In the genomic region with DNA sequence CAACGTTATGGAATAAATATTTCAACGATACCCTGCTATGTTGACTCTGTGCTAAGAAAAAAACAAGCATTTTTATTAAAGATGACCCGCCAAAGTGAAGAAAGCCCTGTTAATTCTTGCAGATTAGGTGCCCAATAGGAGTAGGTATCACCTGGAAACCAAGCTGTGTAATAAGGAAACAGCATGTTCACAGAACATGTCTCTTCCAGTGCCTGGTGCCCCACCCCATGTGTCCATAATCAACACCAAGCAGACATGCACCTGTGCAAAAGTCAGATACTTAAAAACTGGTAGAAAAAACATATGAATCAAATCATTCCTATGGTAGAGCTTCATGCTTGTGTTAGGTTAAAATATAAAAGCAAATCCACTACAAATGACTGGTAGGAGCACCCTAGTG, we compare ENCODE assay signal across 32 cellular contexts.
"Had no signal": no experiment of that assay in that cellular context is flagged by ENCODE, and none has a peak within 500 bp of the region (broad histone marks: within the 10 kb centered on the region; RNA-seq: fewer than 3 reads in every experiment).

No MANE protein-coding gene starts in this region.

- H3K36me3 Mint-ChIP-seq: activated naive CD8-positive, alpha-beta T cell treated with anti-CD3 and anti-CD28 coated beads, Interleukin-2, amount 10 ng/mL, durations not matched to agents 7 days and 5 days; brain; T-cell had no signal

- ATAC-seq: activated CD8-positive, alpha-beta T cell treated with anti-CD3 and anti-CD28 coated beads for 36 hours; activated naive CD4-positive, alpha-beta T cell treated with anti-CD3 and anti-CD28 coated beads, Interleukin-2, amount 50 U/mL, for 72 hours; activated naive CD8-positive, alpha-beta T cell treated with anti-CD3 and anti-CD28 coated beads, Interleukin-2, amount 50 U/mL, for 24 hours; activated T-cell treated with anti-CD3 and anti-CD28 coated beads, Interleukin-2, amount 50 U/mL, for 4 hours; activated T-cell treated with anti-CD3 and anti-CD28 coated beads, Interleukin-2, amount 50 U/mL, for 72 hours; activated T-helper 17 cell treated with anti-CD3 and anti-CD28 coated beads, Interleukin-2, amount 50 U/mL, for 72 hours; T-cell; T-helper 17 cell had no signal

- DNase-seq: activated B cell treated with CpG ODN at 0.5 μM for 24 hours; activated CD4-positive, alpha-beta memory T cell treated with anti-CD3 and anti-CD28 coated beads for 36 hours; activated CD4-positive, alpha-beta T cell treated with anti-CD3 and anti-CD28 coated beads for 4 hours; activated CD4-positive, alpha-beta T cell treated with anti-CD3 and anti-CD28 coated beads, Interleukin-2, amount 10 ng/mL, durations not matched to agents 24 days and 14 days; activated CD4-positive, alpha-beta T cell treated with anti-CD3 and anti-CD28 coated beads, Interleukin-2, amount 50 U/mL, for 1 hour; activated CD4-positive, alpha-beta T cell treated with anti-CD3 and anti-CD28 coated beads, Interleukin-2, amount 50 U/mL, for 4 hours; activated CD4-positive, CD25-positive, alpha-beta regulatory T cell treated with anti-CD3 and anti-CD28 coated beads, Interleukin-2, amount 50 U/mL, for 72 hours; activated CD8-positive, alpha-beta memory T cell treated with anti-CD3 and anti-CD28 coated beads, Interleukin-2, amount 50 U/mL, for 4 hours; activated CD8-positive, alpha-beta T cell treated with anti-CD3 and anti-CD28 coated beads for 36 hours; activated effector memory CD4-positive, alpha-beta T cell treated with anti-CD3 and anti-CD28 coated beads, Interleukin-2, amount 50 U/mL, for 16 hours; activated gamma-delta T cell treated with Interleukin-2 at 50 U/mL for 16 hours; activated naive CD4-positive, alpha-beta T cell; activated naive CD4-positive, alpha-beta T cell treated with anti-CD3 and anti-CD28 coated beads for 36 hours; activated naive CD4-positive, alpha-beta T cell treated with anti-CD3 and anti-CD28 coated beads, Interleukin-2, amount 50 U/mL, for 16 hours; activated naive CD8-positive, alpha-beta T cell treated with anti-CD3 and anti-CD28 coated beads, Interleukin-2, amount 10 ng/mL, durations not matched to agents 7 days and 5 days; activated naive CD8-positive, alpha-beta T cell treated with anti-CD3 and anti-CD28 coated beads, Interleukin-2, amount 50 U/mL, for 24 hours; activated T-cell treated with anti-CD3 and anti-CD28 coated beads for 4 hours; activated T-cell treated with anti-CD3 and anti-CD28 coated beads, Interleukin-2, amount 50 U/mL, for 1 hour; activated T-cell treated with anti-CD3 and anti-CD28 coated beads, Interleukin-2, amount 50 U/mL, for 4 hours; activated T-cell treated with anti-CD3 and anti-CD28 coated beads, Interleukin-2, amount 50 U/mL, for 72 hours; amygdala; anterior cingulate cortex; caudate nucleus; cerebellar nuclear complex; T-cell; T-helper 17 cell; T-helper 9 cell had no signal

- H3K4me1 Mint-ChIP-seq: activated B cell treated with CpG ODN at 0.5 μM for 24 hours; activated CD4-positive, alpha-beta T cell treated with anti-CD3 and anti-CD28 coated beads, Interleukin-2, amount 10 ng/mL, durations not matched to agents 24 days and 14 days; activated naive CD8-positive, alpha-beta T cell treated with anti-CD3 and anti-CD28 coated beads, Interleukin-2, amount 10 ng/mL, durations not matched to agents 7 days and 5 days; activated naive CD8-positive, alpha-beta T cell treated with anti-CD3 and anti-CD28 coated beads, Interleukin-2, amount 50 U/mL, for 24 hours; activated T-helper 17 cell treated with anti-CD3 and anti-CD28 coated beads, Interleukin-2, amount 50 U/mL, for 72 hours; central memory CD8-positive, alpha-beta T cell; T-cell; T-helper 17 cell had no signal

- H3K27ac Mint-ChIP-seq: activated B cell treated with CpG ODN at 0.5 μM for 24 hours; activated CD4-positive, alpha-beta memory T cell treated with anti-CD3 and anti-CD28 coated beads for 36 hours; activated CD4-positive, alpha-beta T cell treated with anti-CD3 and anti-CD28 coated beads, Interleukin-2, amount 10 ng/mL, durations not matched to agents 24 days and 14 days; activated CD8-positive, alpha-beta T cell treated with anti-CD3 and anti-CD28 coated beads for 36 hours; activated naive CD4-positive, alpha-beta T cell treated with anti-CD3 and anti-CD28 coated beads for 36 hours; activated naive CD4-positive, alpha-beta T cell treated with anti-CD3 and anti-CD28 coated beads, Interleukin-2, amount 50 U/mL, for 72 hours; activated naive CD8-positive, alpha-beta T cell treated with anti-CD3 and anti-CD28 coated beads, Interleukin-2, amount 10 ng/mL, durations not matched to agents 7 days and 5 days; activated naive CD8-positive, alpha-beta T cell treated with anti-CD3 and anti-CD28 coated beads, Interleukin-2, amount 50 U/mL, for 24 hours; activated T-cell treated with anti-CD3 and anti-CD28 coated beads, Interleukin-2, amount 50 U/mL, for 72 hours; activated T-helper 1 cell treated with anti-CD3 and anti-CD28 coated beads, Interleukin-12 subunit alpha, Interleukin-12 subunit beta, Interleukin-2, Interleukin-4 antibody, amounts not matched to agents 30 ng/mL and 10 ng/mL and 1 ng/mL, durations not matched to agents 14 hours and 24 hours and 36 hours; activated T-helper 17 cell treated with anti-CD3 and anti-CD28 coated beads, Interleukin-2, amount 50 U/mL, for 72 hours; T-cell; T-helper 17 cell had no signal

- H3K4me3 Mint-ChIP-seq: activated B cell treated with CpG ODN at 0.5 μM for 24 hours; activated CD4-positive, alpha-beta memory T cell treated with anti-CD3 and anti-CD28 coated beads for 36 hours; activated CD4-positive, alpha-beta T cell treated with anti-CD3 and anti-CD28 coated beads, Interleukin-2, amount 10 ng/mL, durations not matched to agents 24 days and 14 days; activated CD8-positive, alpha-beta T cell treated with anti-CD3 and anti-CD28 coated beads for 36 hours; activated naive CD4-positive, alpha-beta T cell treated with anti-CD3 and anti-CD28 coated beads for 36 hours; activated naive CD8-positive, alpha-beta T cell treated with anti-CD3 and anti-CD28 coated beads, Interleukin-2, amount 10 ng/mL, durations not matched to agents 7 days and 5 days; activated naive CD8-positive, alpha-beta T cell treated with anti-CD3 and anti-CD28 coated beads, Interleukin-2, amount 50 U/mL, for 24 hours; activated T-cell treated with anti-CD3 and anti-CD28 coated beads, Interleukin-2, amount 50 U/mL, for 4 hours; activated T-cell treated with anti-CD3 and anti-CD28 coated beads, Interleukin-2, amount 50 U/mL, for 72 hours; activated T-helper 1 cell treated with anti-CD3 and anti-CD28 coated beads, Interleukin-12 subunit alpha, Interleukin-12 subunit beta, Interleukin-2, Interleukin-4 antibody, amounts not matched to agents 30 ng/mL and 10 ng/mL and 1 ng/mL, durations not matched to agents 14 hours and 24 hours and 36 hours; activated T-helper 17 cell treated with anti-CD3 and anti-CD28 coated beads, Interleukin-2, amount 50 U/mL, for 72 hours; brain; central memory CD8-positive, alpha-beta T cell; T-cell; T-helper 17 cell had no signal

- H3K27me3 Mint-ChIP-seq: activated CD4-positive, alpha-beta T cell treated with anti-CD3 and anti-CD28 coated beads, Interleukin-2, amount 10 ng/mL, durations not matched to agents 24 days and 14 days; activated naive CD8-positive, alpha-beta T cell treated with anti-CD3 and anti-CD28 coated beads, Interleukin-2, amount 10 ng/mL, durations not matched to agents 7 days and 5 days; T-helper 17 cell had no signal
